Comparison of ENCODE assay signal across 8 cellular contexts in the genomic region with DNA sequence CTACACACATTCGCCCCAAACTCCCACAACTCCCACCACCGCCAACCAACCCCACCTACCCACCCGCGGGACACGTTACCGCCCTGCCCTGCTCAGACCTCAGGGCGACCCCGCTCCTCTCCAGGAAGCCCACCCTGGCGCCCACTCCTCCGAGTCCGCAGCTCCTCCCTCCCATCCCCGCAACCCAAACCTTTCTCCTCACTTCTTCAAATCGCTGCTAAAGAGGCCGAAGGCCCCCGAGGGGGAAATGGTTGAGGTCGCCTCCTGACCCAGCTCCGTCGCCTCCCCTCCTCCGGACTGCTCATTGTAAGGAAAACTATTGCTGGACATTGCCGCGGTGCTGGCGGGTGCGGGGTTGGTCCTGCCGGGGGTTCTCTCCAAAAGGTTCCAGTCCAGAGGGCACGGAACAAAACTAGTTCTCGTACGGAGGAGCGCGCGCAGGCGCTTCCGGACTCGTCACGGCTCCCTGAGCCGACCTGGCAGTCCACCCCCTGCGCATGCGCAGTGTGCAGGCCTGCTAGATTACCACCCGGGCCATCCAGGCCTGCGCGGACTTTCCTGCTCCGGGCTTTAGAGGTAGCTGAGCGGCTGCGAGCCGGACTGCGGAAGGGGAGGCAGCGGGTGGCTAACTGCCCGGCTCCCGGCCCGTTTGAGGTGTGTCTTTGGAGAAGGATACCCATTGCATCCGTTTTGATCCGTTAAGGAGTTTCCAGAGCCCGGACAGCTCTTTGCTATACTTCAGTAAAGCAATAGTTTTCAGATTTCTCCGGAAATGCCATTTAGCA. TPM values are rescaled to one million over a fixed set of nuclear protein-coding genes. Genes with fewer than 3 reads are reported as not detected.
DNase-seq lines count a peak whose midpoint lies in the region; ATAC-seq and TF ChIP-seq lines count a peak whose summit lies in the region.

A gene with protein sequence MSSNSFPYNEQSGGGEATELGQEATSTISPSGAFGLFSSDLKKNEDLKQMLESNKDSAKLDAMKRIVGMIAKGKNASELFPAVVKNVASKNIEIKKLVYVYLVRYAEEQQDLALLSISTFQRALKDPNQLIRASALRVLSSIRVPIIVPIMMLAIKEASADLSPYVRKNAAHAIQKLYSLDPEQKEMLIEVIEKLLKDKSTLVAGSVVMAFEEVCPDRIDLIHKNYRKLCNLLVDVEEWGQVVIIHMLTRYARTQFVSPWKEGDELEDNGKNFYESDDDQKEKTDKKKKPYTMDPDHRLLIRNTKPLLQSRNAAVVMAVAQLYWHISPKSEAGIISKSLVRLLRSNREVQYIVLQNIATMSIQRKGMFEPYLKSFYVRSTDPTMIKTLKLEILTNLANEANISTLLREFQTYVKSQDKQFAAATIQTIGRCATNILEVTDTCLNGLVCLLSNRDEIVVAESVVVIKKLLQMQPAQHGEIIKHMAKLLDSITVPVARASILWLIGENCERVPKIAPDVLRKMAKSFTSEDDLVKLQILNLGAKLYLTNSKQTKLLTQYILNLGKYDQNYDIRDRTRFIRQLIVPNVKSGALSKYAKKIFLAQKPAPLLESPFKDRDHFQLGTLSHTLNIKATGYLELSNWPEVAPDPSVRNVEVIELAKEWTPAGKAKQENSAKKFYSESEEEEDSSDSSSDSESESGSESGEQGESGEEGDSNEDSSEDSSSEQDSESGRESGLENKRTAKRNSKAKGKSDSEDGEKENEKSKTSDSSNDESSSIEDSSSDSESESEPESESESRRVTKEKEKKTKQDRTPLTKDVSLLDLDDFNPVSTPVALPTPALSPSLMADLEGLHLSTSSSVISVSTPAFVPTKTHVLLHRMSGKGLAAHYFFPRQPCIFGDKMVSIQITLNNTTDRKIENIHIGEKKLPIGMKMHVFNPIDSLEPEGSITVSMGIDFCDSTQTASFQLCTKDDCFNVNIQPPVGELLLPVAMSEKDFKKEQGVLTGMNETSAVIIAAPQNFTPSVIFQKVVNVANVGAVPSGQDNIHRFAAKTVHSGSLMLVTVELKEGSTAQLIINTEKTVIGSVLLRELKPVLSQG (minus strand): TSS at position 449 of the 785 bp plus-strand sequence. CDS start 119 bp downstream, at position 330.

- intact Hi-C loops in T-helper 2 cell treated with Interferon-gamma antibody and Interleukin-4, amounts not matched to agents 100 ng/mL and 5 ng/mL, for 36 hours (cut with micrococcal nuclease): loop anchor here (1.0 to 10.0 kb wide), 5 partner anchors 66 to 942 kb away; a partner anchor contains a TSS
- intact Hi-C loops in left ventricle myocardium superior (cut with micrococcal nuclease): loop anchor here (5.0 kb wide), 1 partner anchor 63 kb away; no protein-coding TSS in a partner anchor
- intact Hi-C loops in prostate gland (cut with DNase I): loop anchor here (1.0 kb wide), 1 partner anchor 66 kb away; a partner anchor contains a TSS

- peak in 2 of 4 experiments; percentile 23 to 36 for TF ChIP-seq CTCF in prostate gland (IDR thresholded peaks at IDR 0.05)

- H3K4me1 ChIP-seq in prostate gland (replicated peaks) (no peaks in the 10 kb centered on the region), urinary bladder (ENCODE audit: insufficient read depth) (no peaks in the 10 kb centered on the region)

- ATAC-seq in GM18499 (IDR thresholded peaks at IDR 0.05; ENCODE audit: insufficient read depth, unreplicated experiment): peak; percentile 86
- ATAC-seq in HG02943 (IDR thresholded peaks at IDR 0.05; ENCODE audit: low read depth, unreplicated experiment): peak; percentile 90
- ATAC-seq in left ventricle myocardium superior: peak; percentile 97

- DNase-seq in NCI-H187 treated with DMSO at 0.1 percent for 48 hours (lab: John Stamatoyannopoulos, UW) (peak; percentile 66), anterior cingulate cortex (lab: John Stamatoyannopoulos, UW) (peak; percentile 77 to 99 (median 96)), left ventricle myocardium superior (peak; percentile 100), prostate gland (ENCODE audit: low spot score) (peak; percentile 99)

- under 1% methylated on average over 49 of the region's 53 CpGs for WGBS in prostate gland
- under 1% methylated on average over 53 of the region's 53 CpGs for WGBS in urinary bladder

- TF ChIP-seq POLR2A in prostate gland (IDR thresholded peaks at IDR 0.05): peak; percentile 89

- H3K4me3 ChIP-seq in prostate gland: peak within 1 kb of the TSS; percentile 64 to 98
- peak within 1 kb of the TSS; percentile 76 for H3K4me3 ChIP-seq in urinary bladder (ENCODE audit: low read depth, low read length)

- no peaks in the 10 kb centered on the region for H3K36me3 ChIP-seq in prostate gland
- no peaks in the 10 kb centered on the region for H3K36me3 ChIP-seq in urinary bladder (ENCODE audit: insufficient read depth)

- no peaks in the 10 kb centered on the region for H3K9me3 ChIP-seq in prostate gland

- H3K27ac ChIP-seq in prostate gland: peak within 1 kb of the TSS; percentile 73 to 87
- H3K27ac ChIP-seq in urinary bladder (ENCODE audit: low read depth): peak within 1 kb of the TSS; percentile 87

- no peaks in the 10 kb centered on the region for H3K27me3 ChIP-seq in prostate gland (replicated peaks; ENCODE audit: insufficient read depth)

RNA-seq across cellular contexts. Expression of the gene that starts here (rescaled TPM):
- 42.4 and 44.2 TPM in 2 replicates for total RNA-seq in T-helper 2 cell treated with Interferon-gamma antibody and Interleukin-4, amounts not matched to agents 100 ng/mL and 5 ng/mL, for 36 hours
- total RNA-seq in left ventricle myocardium superior (25.5 TPM), prostate gland (10 to 100 TPM; 33.1 to 60.5 TPM), urinary bladder (96.4 TPM)
- polyA plus RNA-seq in urinary bladder: 23.0 TPM

Comparison
In these comparisons a context has a peak if more than half of its experiments do, and no peak if none do; other contexts are left out.
1. Peak in every context shown above with its lines: DNase-seq, ATAC-seq, H3K4me3 ChIP-seq and H3K27ac ChIP-seq.